In the genomic region with DNA sequence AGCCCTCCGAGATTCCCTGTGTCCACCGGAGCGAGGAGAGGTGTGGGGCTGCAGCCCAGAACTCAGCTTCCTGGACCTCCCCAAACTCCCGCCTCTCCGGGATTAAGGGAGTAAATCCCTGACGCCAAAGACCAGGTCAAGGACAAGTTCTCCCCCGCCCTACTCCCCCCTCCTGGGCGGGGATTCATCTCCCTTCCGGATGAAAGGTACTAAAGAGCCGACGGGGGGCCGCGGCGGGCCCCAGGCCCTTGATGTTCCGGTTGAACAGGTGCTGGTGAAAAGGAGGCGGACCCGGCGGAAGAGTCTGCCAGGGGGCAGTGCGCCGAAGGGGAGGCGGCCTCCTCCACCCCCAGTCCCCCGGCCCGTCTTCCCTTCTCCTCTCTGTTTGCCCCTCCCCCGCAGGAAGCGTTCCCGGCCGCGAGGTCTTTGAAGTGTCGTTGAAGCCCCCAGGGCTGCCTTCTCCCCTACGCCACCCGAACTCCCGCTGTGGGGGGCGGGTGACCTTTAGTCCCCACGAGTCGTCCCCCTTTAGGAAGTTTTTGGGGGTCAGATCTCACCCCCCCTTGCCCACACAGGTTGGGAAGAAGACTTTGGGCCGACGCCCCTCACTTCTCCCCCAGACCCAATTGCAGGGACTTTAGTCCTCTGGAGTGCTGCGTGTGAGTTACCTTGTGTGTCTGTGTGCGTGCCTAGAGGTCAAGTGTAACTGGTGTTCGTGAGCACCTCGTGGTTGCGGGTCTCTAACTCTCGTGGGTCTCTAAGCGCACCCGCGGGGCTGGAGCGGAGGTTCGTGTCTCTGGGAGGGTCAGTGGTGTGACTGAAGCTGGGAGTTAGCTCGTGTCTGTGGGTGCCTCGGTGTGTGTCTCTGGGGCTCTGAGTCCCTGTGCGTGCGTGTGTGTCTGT, we compare ENCODE assay signal across 8 cellular contexts. TPM values are rescaled to one million over a fixed set of nuclear protein-coding genes. Genes with fewer than 3 reads are reported as not detected.
A peak's percentile ranks its signal among the peaks of the same experiment; 100 is the strongest.
DNase-seq lines count a peak whose midpoint lies in the region; ATAC-seq and TF ChIP-seq lines count a peak whose summit lies in the region.

No MANE protein-coding gene starts in this region.

- WGBS in liver, result under 1% methylated on average over 52 of the region's 52 CpGs

- peak overlapping the region; percentile 70 to 97 for H3K27ac ChIP-seq in coronary artery
- H3K27ac ChIP-seq in liver (ENCODE audit: low read depth in 1 of 2, low read length in 2 of 2), result peak overlapping the region; percentile 89 to 92

- no peak for TF ChIP-seq CTCF in AG09309 (IDR thresholded peaks at IDR 0.05; ENCODE audit: control insufficient read depth, insufficient read depth, low read depth, low read length, missing control alignments)
- no peak for TF ChIP-seq CTCF in coronary artery (IDR thresholded peaks at IDR 0.05)
- TF ChIP-seq CTCF in liver (IDR thresholded peaks at IDR 0.05; ENCODE audit: low read depth, low read length, missing input control), result no peak

- no peaks in the 10 kb centered on the region for H3K9me3 ChIP-seq in liver (ENCODE audit: control insufficient read depth in 4 of 4, low read length in 3 of 4)

- H3K36me3 ChIP-seq in liver (ENCODE audit: control insufficient read depth in 4 of 4, insufficient read depth in 3 of 4, low read depth in 1 of 4, low read length in 3 of 4), result no peaks in the 10 kb centered on the region

- H3K9ac ChIP-seq in liver (ENCODE audit: low read depth in 1 of 2, low read length in 2 of 2), result peak overlapping the region; percentile 88 to 94

- DNase-seq in AG09309 (ENCODE audit: low read depth) (no peak), NCI-H2171 treated with DMSO at 0.1 percent for 48 hours (lab: John Stamatoyannopoulos, UW) (peak; percentile 48), coronary artery (ENCODE audit: low spot score) (peak; percentile 83), NCI-H226 (no peak)
- peak; percentile 86 to 92 for DNase-seq in activated CD4-positive, alpha-beta T cell treated with anti-CD3 and anti-CD28 coated beads for 4 hours
- peak in 2 of 3 donors; percentile 30 to 79 for DNase-seq in stimulated activated CD4-positive, alpha-beta T cell treated with anti-CD3 and anti-CD28 coated beads, TNF-alpha, amount 100 ng/mL, for 1 hour (ENCODE audit: low read depth in 3 of 3, low spot score in 1 of 3)

- peak; percentile 31 for ATAC-seq in GM21737 (IDR thresholded peaks at IDR 0.05; ENCODE audit: unreplicated experiment)

- H3K27me3 ChIP-seq in liver (ENCODE audit: control insufficient read depth in 4 of 4, insufficient read depth in 4 of 4, low read length in 3 of 4), result no peaks in the 10 kb centered on the region

- TF ChIP-seq RAD21 in liver (IDR thresholded peaks at IDR 0.05), result peak in 1 of 2 donors; percentile 16

- H3K4me3 ChIP-seq in AG09309 (ENCODE audit: control insufficient read depth, low read depth, low read length) (peak overlapping the region; percentile 98), coronary artery (peak overlapping the region; percentile 92), liver (ENCODE audit: low read depth in 1 of 3, low read length in 3 of 3) (peak overlapping the region; percentile 78 to 83 (median 83))

- H3K4me1 ChIP-seq in liver (ENCODE audit: control insufficient read depth in 4 of 4, insufficient read depth in 4 of 4, low read length in 3 of 4), result peaks cover 2 to 38% (median 21%) of the 10 kb centered on the region in 4 donors

TF ChIP-seq in liver, 16 proteins besides CTCF, POLR2A, EP300 and RAD21:
- no peak for TF ChIP-seq HNF4G (IDR thresholded peaks at IDR 0.05)
- TF ChIP-seq, protein P1, sequence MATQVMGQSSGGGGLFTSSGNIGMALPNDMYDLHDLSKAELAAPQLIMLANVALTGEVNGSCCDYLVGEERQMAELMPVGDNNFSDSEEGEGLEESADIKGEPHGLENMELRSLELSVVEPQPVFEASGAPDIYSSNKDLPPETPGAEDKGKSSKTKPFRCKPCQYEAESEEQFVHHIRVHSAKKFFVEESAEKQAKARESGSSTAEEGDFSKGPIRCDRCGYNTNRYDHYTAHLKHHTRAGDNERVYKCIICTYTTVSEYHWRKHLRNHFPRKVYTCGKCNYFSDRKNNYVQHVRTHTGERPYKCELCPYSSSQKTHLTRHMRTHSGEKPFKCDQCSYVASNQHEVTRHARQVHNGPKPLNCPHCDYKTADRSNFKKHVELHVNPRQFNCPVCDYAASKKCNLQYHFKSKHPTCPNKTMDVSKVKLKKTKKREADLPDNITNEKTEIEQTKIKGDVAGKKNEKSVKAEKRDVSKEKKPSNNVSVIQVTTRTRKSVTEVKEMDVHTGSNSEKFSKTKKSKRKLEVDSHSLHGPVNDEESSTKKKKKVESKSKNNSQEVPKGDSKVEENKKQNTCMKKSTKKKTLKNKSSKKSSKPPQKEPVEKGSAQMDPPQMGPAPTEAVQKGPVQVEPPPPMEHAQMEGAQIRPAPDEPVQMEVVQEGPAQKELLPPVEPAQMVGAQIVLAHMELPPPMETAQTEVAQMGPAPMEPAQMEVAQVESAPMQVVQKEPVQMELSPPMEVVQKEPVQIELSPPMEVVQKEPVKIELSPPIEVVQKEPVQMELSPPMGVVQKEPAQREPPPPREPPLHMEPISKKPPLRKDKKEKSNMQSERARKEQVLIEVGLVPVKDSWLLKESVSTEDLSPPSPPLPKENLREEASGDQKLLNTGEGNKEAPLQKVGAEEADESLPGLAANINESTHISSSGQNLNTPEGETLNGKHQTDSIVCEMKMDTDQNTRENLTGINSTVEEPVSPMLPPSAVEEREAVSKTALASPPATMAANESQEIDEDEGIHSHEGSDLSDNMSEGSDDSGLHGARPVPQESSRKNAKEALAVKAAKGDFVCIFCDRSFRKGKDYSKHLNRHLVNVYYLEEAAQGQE (IDR thresholded peaks at IDR 0.05), result peak; percentile 62
- peak in 1 of 2 donors; percentile 33 for TF ChIP-seq JUND (IDR thresholded peaks at IDR 0.05)
- no peak for TF ChIP-seq FOXA1 (IDR thresholded peaks at IDR 0.05)
- no peak for TF ChIP-seq TAF1 (conservative IDR thresholded peaks at IDR 0.05)
- TF ChIP-seq, protein P2, sequence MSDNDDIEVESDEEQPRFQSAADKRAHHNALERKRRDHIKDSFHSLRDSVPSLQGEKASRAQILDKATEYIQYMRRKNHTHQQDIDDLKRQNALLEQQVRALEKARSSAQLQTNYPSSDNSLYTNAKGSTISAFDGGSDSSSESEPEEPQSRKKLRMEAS (IDR thresholded peaks at IDR 0.05), result peak; percentile 68
- TF ChIP-seq FOXA2 (IDR thresholded peaks at IDR 0.05), result no peak
- TF ChIP-seq YY1 (IDR thresholded peaks at IDR 0.05), result peak; percentile 63
- TF ChIP-seq SP1 (IDR thresholded peaks at IDR 0.05), result peak; percentile 58
- peak; percentile 75 for TF ChIP-seq NR2F2 (IDR thresholded peaks at IDR 0.05)
- TF ChIP-seq, protein P3, sequence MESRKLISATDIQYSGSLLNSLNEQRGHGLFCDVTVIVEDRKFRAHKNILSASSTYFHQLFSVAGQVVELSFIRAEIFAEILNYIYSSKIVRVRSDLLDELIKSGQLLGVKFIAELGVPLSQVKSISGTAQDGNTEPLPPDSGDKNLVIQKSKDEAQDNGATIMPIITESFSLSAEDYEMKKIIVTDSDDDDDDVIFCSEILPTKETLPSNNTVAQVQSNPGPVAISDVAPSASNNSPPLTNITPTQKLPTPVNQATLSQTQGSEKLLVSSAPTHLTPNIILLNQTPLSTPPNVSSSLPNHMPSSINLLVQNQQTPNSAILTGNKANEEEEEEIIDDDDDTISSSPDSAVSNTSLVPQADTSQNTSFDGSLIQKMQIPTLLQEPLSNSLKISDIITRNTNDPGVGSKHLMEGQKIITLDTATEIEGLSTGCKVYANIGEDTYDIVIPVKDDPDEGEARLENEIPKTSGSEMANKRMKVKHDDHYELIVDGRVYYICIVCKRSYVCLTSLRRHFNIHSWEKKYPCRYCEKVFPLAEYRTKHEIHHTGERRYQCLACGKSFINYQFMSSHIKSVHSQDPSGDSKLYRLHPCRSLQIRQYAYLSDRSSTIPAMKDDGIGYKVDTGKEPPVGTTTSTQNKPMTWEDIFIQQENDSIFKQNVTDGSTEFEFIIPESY (IDR thresholded peaks at IDR 0.05), result peak; percentile 57
- peak; percentile 53 for TF ChIP-seq HNF4A (conservative IDR thresholded peaks at IDR 0.05)
- peak in 1 of 2 donors; percentile 68 for TF ChIP-seq EGR1 (IDR thresholded peaks at IDR 0.05; ENCODE audit: low read depth in 2 of 2)
- TF ChIP-seq, protein P4, sequence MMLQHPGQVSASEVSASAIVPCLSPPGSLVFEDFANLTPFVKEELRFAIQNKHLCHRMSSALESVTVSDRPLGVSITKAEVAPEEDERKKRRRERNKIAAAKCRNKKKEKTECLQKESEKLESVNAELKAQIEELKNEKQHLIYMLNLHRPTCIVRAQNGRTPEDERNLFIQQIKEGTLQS (IDR thresholded peaks at IDR 0.05), result no peak
- TF ChIP-seq RXRA (IDR thresholded peaks at IDR 0.05), result peak; percentile 77 to 84
- peak; percentile 16 to 79 for TF ChIP-seq GABPA (IDR thresholded peaks at IDR 0.05 in 1 of 2, conservative IDR thresholded peaks at IDR 0.05 in 1 of 2)

RNA-seq across cellular contexts. Expression of a gene that starts 1.1 kb away (rescaled TPM):
- total RNA-seq in liver, result 10 to 100 TPM in 1 of 2 donors, 1 to 10 TPM in 1; 8.5 to 22.8 TPM
- polyA plus RNA-seq in liver, result 1 to 10 TPM; 3.3 to 7.7 TPM

RNA-seq across cellular contexts. Expression of a gene that starts 26.1 kb away (rescaled TPM):
- total RNA-seq in liver, result 1 to 10 TPM; 4.5 to 9.0 TPM
- polyA plus RNA-seq in liver, result 100 to 1,000 TPM in 1 of 2 donors, 10 to 100 TPM in 1; 65.6 to 152 TPM

RNA-seq across cellular contexts. Expression of a gene that starts 29.2 kb away (rescaled TPM):
- 1 to 10 TPM in 1 of 2 donors, under 1 TPM in 1; 0.37 to 1.8 TPM for total RNA-seq in liver
- polyA plus RNA-seq in liver, result 1 to 10 TPM in 1 of 2 donors, under 1 TPM in 1; 0.32 to 1.9 TPM

RNA-seq across cellular contexts. Expression of a gene that starts 44.1 kb away (rescaled TPM):
- total RNA-seq in liver, result 1 to 10 TPM; 1.2 to 2.2 TPM
- polyA plus RNA-seq in liver, result 1 to 10 TPM; 1.3 to 3.2 TPM

RNA-seq across cellular contexts. Expression of a gene that starts 48.5 kb away (rescaled TPM):
- total RNA-seq in liver, result 100 to 1,000 TPM; 121 to 137 TPM
- 100 to 1,000 TPM; 200 to 279 TPM for polyA plus RNA-seq in liver

Comparison
In these comparisons a context has a peak if more than half of its experiments do, and no peak if none do; other contexts are left out.
1. DNase-seq: peak in NCI-H2171 treated with DMSO at 0.1 percent for 48 hours (single experiment), activated CD4-positive, alpha-beta T cell treated with anti-CD3 and anti-CD28 coated beads for 4 hours (2 of 2), coronary artery (single experiment) and stimulated activated CD4-positive, alpha-beta T cell treated with anti-CD3 and anti-CD28 coated beads, TNF-alpha, amount 100 ng/mL, for 1 hour (2 of 3); none in AG09309 (single experiment) and NCI-H226 (single experiment).
2. Peak in every context shown above with its lines, with median percentiles within 50 percentile points of each other: H3K4me3 ChIP-seq.